Comparison of ENCODE assay signal across 22 cellular contexts in genomic region chr16:3766177-3766576, GRCh38.
"Had no signal": no experiment of that assay in that cellular context is flagged by ENCODE, and none has a peak within 500 bp of the region (broad histone marks: within the 10 kb centered on the region; RNA-seq: fewer than 3 reads in every experiment).

No MANE protein-coding gene starts in this region.

- H3K27ac Mint-ChIP-seq: stimulated activated naive CD8-positive, alpha-beta T cell treated with anti-CD3 and anti-CD28 coated beads, Interleukin-15, Interleukin-2, amounts not matched to agents 100 ng/mL and 50 ng/mL, for 24 hours; type B pancreatic cell had no signal

- DNase-seq: stimulated activated CD4-positive, alpha-beta T cell treated with anti-CD3 and anti-CD28 coated beads, Interleukin-2, amount 100 ng/mL, for 24 hours; stimulated activated CD4-positive, alpha-beta T cell treated with anti-CD3 and anti-CD28 coated beads, Interleukin-2, amount 100 ng/mL, for 48 hours; stimulated activated CD4-positive, alpha-beta T cell treated with anti-CD3 and anti-CD28 coated beads, Interleukin-4, amount 100 ng/mL, for 1 hour; stimulated activated CD4-positive, alpha-beta T cell treated with anti-CD3 and anti-CD28 coated beads, Interleukin-4, amount 100 ng/mL, for 24 hours; stimulated activated CD4-positive, alpha-beta T cell treated with anti-CD3 and anti-CD28 coated beads, Interleukin-4, amount 100 ng/mL, for 4 hours; stimulated activated CD8-positive, alpha-beta memory T cell treated with anti-CD3 and anti-CD28 coated beads, Interleukin-4, amount 100 ng/mL, for 48 hours; stimulated activated naive CD4-positive, alpha-beta T cell; stimulated activated naive CD4-positive, alpha-beta T cell treated with Interleukin-2 at 50 U/mL for 16 hours; stimulated activated naive CD8-positive, alpha-beta T cell treated with anti-CD3 and anti-CD28 coated beads, Interleukin-15, Interleukin-2, amounts not matched to agents 100 U/mL and 50 U/mL, for 24 hours; stomach; substantia nigra; thyroid gland; tibial artery; transverse colon; trophoblast cell; upper lobe of left lung; upper lobe of right lung; uterus had no signal

- H3K27me3 Mint-ChIP-seq: stimulated activated memory B cell treated with anti-CD40 and anti-IgM and Interleukin-4, amounts not matched to agents 10 μg/mL and 1 μg/mL and 100 μg/mL, for 72 hours; stimulated activated naive CD8-positive, alpha-beta T cell treated with anti-CD3 and anti-CD28 coated beads, Interleukin-15, Interleukin-2, amounts not matched to agents 100 ng/mL and 50 ng/mL, for 24 hours; type B pancreatic cell had no signal

- H3K9me3 Mint-ChIP-seq: stimulated activated effector memory CD8-positive, alpha-beta T cell treated with anti-CD3 and anti-CD28 coated beads, Interleukin-12 subunit alpha, Interleukin-12 subunit beta, amount 100 ng/mL, for 72 hours; stimulated activated memory B cell treated with anti-CD40 and anti-IgM and Interleukin-4, amounts not matched to agents 10 μg/mL and 1 μg/mL and 100 μg/mL, for 72 hours; stimulated activated naive CD8-positive, alpha-beta T cell treated with anti-CD3 and anti-CD28 coated beads, Interleukin-15, Interleukin-2, amounts not matched to agents 100 ng/mL and 50 ng/mL, for 24 hours; type B pancreatic cell had no signal

- ATAC-seq: stimulated activated effector memory CD8-positive, alpha-beta T cell treated with anti-CD3 and anti-CD28 coated beads, Interleukin-12 subunit alpha, Interleukin-12 subunit beta, amount 100 ng/mL, for 72 hours; stimulated activated memory B cell treated with anti-CD40 and anti-IgM and Interleukin-4, amounts not matched to agents 10 μg/mL and 1 μg/mL and 100 μg/mL, for 72 hours; stimulated activated naive CD8-positive, alpha-beta T cell treated with anti-CD3 and anti-CD28 coated beads, Interleukin-15, Interleukin-2, amounts not matched to agents 100 U/mL and 50 U/mL, for 24 hours; upper lobe of right lung had no signal

- H3K4me3 Mint-ChIP-seq: stimulated activated effector memory CD8-positive, alpha-beta T cell treated with anti-CD3 and anti-CD28 coated beads, Interleukin-12 subunit alpha, Interleukin-12 subunit beta, amount 100 ng/mL, for 72 hours; stimulated activated memory B cell treated with anti-CD40 and anti-IgM and Interleukin-4, amounts not matched to agents 10 μg/mL and 1 μg/mL and 100 μg/mL, for 72 hours; stimulated activated naive CD8-positive, alpha-beta T cell treated with anti-CD3 and anti-CD28 coated beads, Interleukin-15, Interleukin-2, amounts not matched to agents 100 ng/mL and 50 ng/mL, for 24 hours; type B pancreatic cell had no signal
